ENCODE assay signal across 13 cellular contexts in the genomic region with DNA sequence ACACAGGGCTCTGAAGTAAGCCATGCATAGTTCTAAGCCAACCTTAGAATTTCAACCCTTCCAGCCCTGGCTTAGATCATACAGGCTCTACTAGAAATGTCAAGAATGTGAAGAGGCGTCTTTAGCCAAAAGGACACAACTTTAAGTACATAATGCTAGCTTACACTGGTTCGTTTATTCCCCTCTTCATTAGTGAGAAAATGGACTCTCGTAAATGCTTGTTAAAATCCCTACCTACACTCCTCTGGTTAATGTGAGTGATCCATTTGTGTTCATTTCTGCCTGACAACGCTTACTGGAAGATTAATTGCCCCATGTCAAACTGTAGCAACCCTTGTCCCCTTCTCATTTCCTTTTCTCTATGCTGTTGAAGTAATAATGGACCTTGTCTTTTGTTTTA.
DNase-seq lines count a peak whose midpoint lies in the region; ATAC-seq and TF ChIP-seq lines count a peak whose summit lies in the region.
"Had no signal": no experiment of that assay in that cellular context is flagged by ENCODE, and none has a peak within 500 bp of the region (broad histone marks: within the 10 kb centered on the region; RNA-seq: fewer than 3 reads in every experiment).

No MANE protein-coding gene starts in this region.

- no peak overlapping the region for H2BK5ac ChIP-seq in mesenchymal stem cell (ENCODE audit: low read depth, low read length, poor library complexity, severe bottlenecking)

- H2AK5ac ChIP-seq in mesenchymal stem cell (ENCODE audit: low read length, severe bottlenecking): no peak overlapping the region

- no peak overlapping the region for H3K4ac ChIP-seq in mesenchymal stem cell (ENCODE audit: low read depth in 1 of 2, low read length in 2 of 2)

- no peak overlapping the region for H2BK120ac ChIP-seq in mesenchymal stem cell (ENCODE audit: low read depth, low read length)

- H2AFZ ChIP-seq in mesenchymal stem cell (ENCODE audit: low read depth, low read length): no peak overlapping the region

- no peak overlapping the region for H3K14ac ChIP-seq in mesenchymal stem cell (ENCODE audit: low read length in 2 of 2)

- no peaks in the 10 kb centered on the region for H3K9me3 Mint-ChIP-seq in T-cell
- H3K9me3 Mint-ChIP-seq: activated naive CD8-positive, alpha-beta T cell treated with anti-CD3 and anti-CD28 coated beads, Interleukin-2, amount 50 U/mL, for 24 hours had no signal

- no peak for ATAC-seq in T-helper 17 cell
- no peak for ATAC-seq in HG03175 (IDR thresholded peaks at IDR 0.05; ENCODE audit: unreplicated experiment)
- ATAC-seq in T-cell (replicated peaks in 1 of 4): no peak
- ATAC-seq: activated naive CD8-positive, alpha-beta T cell treated with anti-CD3 and anti-CD28 coated beads, Interleukin-2, amount 50 U/mL, for 24 hours had no signal

- H3K79me1 ChIP-seq in mesenchymal stem cell (replicated peaks; ENCODE audit: low read length, poor library complexity, severe bottlenecking): no peaks in the 10 kb centered on the region

- TF ChIP-seq CTCF in AG10803 (conservative IDR thresholded peaks at IDR 0.05; ENCODE audit: low read length) (no peak), WERI-Rb-1 (IDR thresholded peaks at IDR 0.05; ENCODE audit: low read depth, low read length) (no peak)

- H4K91ac ChIP-seq in mesenchymal stem cell (ENCODE audit: low read length): no peak overlapping the region

- peaks cover 22% of the 10 kb centered on the region for H3K4me1 Mint-ChIP-seq in T-helper 17 cell
- H3K4me1 Mint-ChIP-seq in T-cell: peaks cover 18 to 27% (median 26%) of the 10 kb centered on the region in 3 donors

- no peaks in the 10 kb centered on the region for H3K27me3 ChIP-seq in mesenchymal stem cell (ENCODE audit: control insufficient read depth in 1 of 2, insufficient read depth in 1 of 2, low read length in 2 of 2)
- no peaks in the 10 kb centered on the region for H3K27me3 ChIP-seq in WERI-Rb-1 (ENCODE audit: insufficient read depth, low read depth, severe bottlenecking)

- H3K4me3 ChIP-seq in AG10803 (ENCODE audit: low read length) (no peak overlapping the region), mesenchymal stem cell (ENCODE audit: insufficient read depth in 1 of 2, low read depth in 1 of 2, low read length in 2 of 2) (no peak overlapping the region), WERI-Rb-1 (ENCODE audit: low read depth, low read length) (no peak overlapping the region)

- H3K27me3 Mint-ChIP-seq in T-helper 17 cell: no peaks in the 10 kb centered on the region
- no peaks in the 10 kb centered on the region for H3K27me3 Mint-ChIP-seq in T-cell
- H3K27me3 Mint-ChIP-seq: activated naive CD8-positive, alpha-beta T cell treated with anti-CD3 and anti-CD28 coated beads, Interleukin-2, amount 50 U/mL, for 24 hours had no signal

- 21% methylated on average over 3 of the region's 4 CpGs for WGBS in mesenchymal stem cell

- H3K9ac ChIP-seq in mesenchymal stem cell (ENCODE audit: low read length): no peak overlapping the region

- H3K4me1 ChIP-seq in mesenchymal stem cell (ENCODE audit: control insufficient read depth, insufficient read depth, low read depth, low read length): no peaks in the 10 kb centered on the region

- H3K18ac ChIP-seq in mesenchymal stem cell (ENCODE audit: low read depth in 1 of 2, low read length in 2 of 2): no peak overlapping the region

- no peak overlapping the region for H3K4me3 Mint-ChIP-seq in T-helper 17 cell
- H3K4me3 Mint-ChIP-seq in T-cell: no peak overlapping the region
- H3K4me3 Mint-ChIP-seq: activated naive CD8-positive, alpha-beta T cell treated with anti-CD3 and anti-CD28 coated beads, Interleukin-2, amount 50 U/mL, for 24 hours had no signal

- DNase-seq in AG10803 (ENCODE audit: low read depth) (peak; percentile 26), NCI-H128 (lab: John Stamatoyannopoulos, UW; ENCODE audit: unreplicated experiment) (peak; percentile 5), T-helper 17 cell (no peak), mesenchymal stem cell (peak; percentile 35), HuH-7.5 (ENCODE audit: low spot score) (no peak), WERI-Rb-1 (no peak), T-cell (no peak)
- DNase-seq: activated naive CD8-positive, alpha-beta T cell treated with anti-CD3 and anti-CD28 coated beads, Interleukin-2, amount 50 U/mL, for 24 hours; cortex of kidney; NCI-H446; SIG-M5 had no signal

- H3K9me3 ChIP-seq in T-helper 17 cell (ENCODE audit: control insufficient read depth, low read length, poor library complexity, severe bottlenecking) (no peaks in the 10 kb centered on the region), mesenchymal stem cell (ENCODE audit: control insufficient read depth, low read length) (no peaks in the 10 kb centered on the region), WERI-Rb-1 (ENCODE audit: severe bottlenecking) (no peaks in the 10 kb centered on the region)

- H3K36me3 ChIP-seq in mesenchymal stem cell (ENCODE audit: control insufficient read depth in 1 of 2, insufficient read depth in 2 of 2, low read depth in 1 of 2, low read length in 2 of 2): no peaks in the 10 kb centered on the region
- H3K36me3 ChIP-seq in WERI-Rb-1: no peaks in the 10 kb centered on the region

- H3K27ac ChIP-seq in mesenchymal stem cell (ENCODE audit: low read length, poor library complexity, severe bottlenecking) (no peak overlapping the region), WERI-Rb-1 (no peak overlapping the region)
- H3K27ac ChIP-seq: VCaP had no signal

- H2BK12ac ChIP-seq in mesenchymal stem cell (ENCODE audit: low read length in 2 of 2): no peak overlapping the region

- CTCF ChIA-PET in T-cell (lab: Charles Lee): no interaction called here

- H3K23ac ChIP-seq in mesenchymal stem cell (ENCODE audit: low read length in 2 of 2): no peak overlapping the region

- H3K36me3 Mint-ChIP-seq in T-helper 17 cell (ENCODE audit: low read depth): peaks cover 2% of the 10 kb centered on the region
- H3K36me3 Mint-ChIP-seq in T-cell: peaks cover 22% of the 10 kb centered on the region

- H3K27ac Mint-ChIP-seq in T-helper 17 cell: peak overlapping the region; percentile 10
- H3K27ac Mint-ChIP-seq in T-cell: no peak overlapping the region
- H3K27ac Mint-ChIP-seq: activated naive CD8-positive, alpha-beta T cell treated with anti-CD3 and anti-CD28 coated beads, Interleukin-2, amount 50 U/mL, for 24 hours had no signal

- POLR2A ChIA-PET in T-cell (lab: Charles Lee): no interaction called here

- H2BK15ac ChIP-seq in mesenchymal stem cell (ENCODE audit: low read depth, poor library complexity, severe bottlenecking): no peak overlapping the region

- no peak overlapping the region for H3K4me2 ChIP-seq in mesenchymal stem cell (ENCODE audit: low read length, poor library complexity, severe bottlenecking)

- no peak overlapping the region for H4K8ac ChIP-seq in mesenchymal stem cell (ENCODE audit: low read length)

Comparison
In these comparisons a context has a peak if more than half of its experiments do, and no peak if none do; other contexts are left out.
1. DNase-seq: peak in AG10803 (single experiment), NCI-H128 (single experiment) and mesenchymal stem cell (single experiment); none in T-helper 17 cell (0 of 3), HuH-7.5 (single experiment), WERI-Rb-1 (single experiment) and T-cell (0 of 34).